Comparison of ENCODE assay signal across 8 cellular contexts in the genomic region with DNA sequence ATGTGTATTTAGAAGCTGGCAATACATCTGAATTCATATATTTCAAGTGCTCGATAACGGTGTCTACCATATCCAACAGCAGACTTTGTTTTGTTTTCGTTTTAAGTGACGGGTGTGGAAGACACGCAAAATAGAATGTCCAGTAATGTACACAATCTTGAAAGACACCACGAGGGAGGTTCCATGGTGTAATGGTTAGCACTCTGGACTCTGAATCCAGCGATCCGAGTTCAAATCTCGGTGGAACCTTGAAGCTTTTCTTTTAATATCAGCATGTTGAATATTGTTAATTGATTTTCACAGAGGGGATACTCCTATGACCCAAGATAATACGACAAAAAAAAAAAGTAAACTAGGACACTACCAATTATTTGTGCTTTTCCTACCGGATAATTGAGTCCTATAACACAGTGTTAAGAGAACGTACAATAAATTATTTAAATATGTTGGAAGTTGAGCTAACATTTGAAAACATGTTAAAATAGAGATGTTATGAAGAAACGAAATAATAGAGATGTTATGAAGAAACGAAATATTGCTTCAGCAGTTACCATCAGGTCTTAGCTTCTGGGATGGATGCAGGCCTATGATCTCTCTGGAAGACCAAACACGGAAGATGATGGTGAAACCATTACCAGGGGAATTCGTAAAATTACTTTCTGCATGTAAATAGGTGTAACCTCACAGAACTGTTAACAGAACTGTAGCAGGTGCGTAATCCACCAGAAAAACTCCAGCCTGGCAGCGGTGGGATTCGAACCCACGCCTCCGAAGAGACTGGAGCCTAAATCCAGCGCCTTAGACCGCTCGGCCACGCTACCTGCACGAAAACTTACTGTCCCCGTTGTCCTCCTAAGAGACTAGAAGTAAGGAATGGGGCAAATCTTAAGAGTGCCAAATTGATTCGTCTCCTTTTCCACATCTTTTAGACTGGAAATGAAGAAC. TPM values are rescaled to one million over a fixed set of nuclear protein-coding genes. Genes with fewer than 3 reads are reported as not detected.
DNase-seq lines count a peak whose midpoint lies in the region; ATAC-seq, FAIRE-seq and TF ChIP-seq lines count a peak whose summit lies in the region.

No MANE protein-coding gene starts in this region.

- H3K36me3 Mint-ChIP-seq in activated T-helper 17 cell treated with anti-CD3 and anti-CD28 coated beads, Interleukin-2, amount 50 U/mL, for 72 hours (ENCODE audit: low read depth), result peaks cover 44% of the 10 kb centered on the region
- peaks cover 15% of the 10 kb centered on the region for H3K36me3 Mint-ChIP-seq in neural crest cell (ENCODE audit: low read depth)

- no peak for TF ChIP-seq EP300 in stomach (IDR thresholded peaks at IDR 0.05)

- TF ChIP-seq CTCF in fibroblast of the aortic adventitia (IDR thresholded peaks at IDR 0.05; ENCODE audit: insufficient read depth, low read length) (no peak), neural crest cell (conservative IDR thresholded peaks at IDR 0.05) (no peak), stomach (IDR thresholded peaks at IDR 0.05) (no peak)

- H3K36me3 ChIP-seq in KOPT-K1 (ENCODE audit: insufficient read depth, low read length) (no peaks in the 10 kb centered on the region), stomach (no peaks in the 10 kb centered on the region)

- peak overlapping the region; percentile 37 for H3K27ac ChIP-seq in KOPT-K1 (ENCODE audit: low read depth, low read length, poor library complexity, severe bottlenecking)
- H3K27ac ChIP-seq in stomach, result peak overlapping the region in 4 of 5 donors; percentile 66 to 85 (median 70)

- H3K4me1 ChIP-seq in stomach, result peaks cover 65 to 79% (median 76%) of the 10 kb centered on the region in 4 donors

- peak overlapping the region; percentile 71 for H3K4me3 ChIP-seq in fibroblast of the aortic adventitia (ENCODE audit: low read depth, low read length)
- H3K4me3 ChIP-seq in stomach, result peak overlapping the region; percentile 43 to 70 (median 53)

- FAIRE-seq in RCC 7860 (lab: Jason Lieb, UNC), result peak; percentile 77

- H3K27ac Mint-ChIP-seq in activated T-helper 17 cell treated with anti-CD3 and anti-CD28 coated beads, Interleukin-2, amount 50 U/mL, for 72 hours, result peak overlapping the region; percentile 100
- H3K27ac Mint-ChIP-seq in neural crest cell (ENCODE audit: unreplicated experiment), result no peak overlapping the region

- H3K27me3 ChIP-seq in stomach, result peaks cover 0 to 86% (median 73%) of the 10 kb centered on the region in 3 donors

- intact Hi-C loops in stomach (cut with DNase I; ENCODE audit: low total_unique reads), result no loop called here

- H3K9me3 ChIP-seq in KOPT-K1 (ENCODE audit: insufficient read depth, low read length, poor library complexity, severe bottlenecking) (no peaks in the 10 kb centered on the region), stomach (no peaks in the 10 kb centered on the region)

- peak overlapping the region; percentile 95 for H3K4me3 Mint-ChIP-seq in activated T-helper 17 cell treated with anti-CD3 and anti-CD28 coated beads, Interleukin-2, amount 50 U/mL, for 72 hours
- peak overlapping the region; percentile 96 for H3K4me3 Mint-ChIP-seq in neural crest cell

- 1% methylated on average over 28 of the region's 28 CpGs for WGBS in stomach, 5 donors

- peaks cover 51% of the 10 kb centered on the region for H3K4me1 Mint-ChIP-seq in activated T-helper 17 cell treated with anti-CD3 and anti-CD28 coated beads, Interleukin-2, amount 50 U/mL, for 72 hours
- peaks cover 60% of the 10 kb centered on the region for H3K4me1 Mint-ChIP-seq in neural crest cell

- no peak for TF ChIP-seq POLR2A in stomach (IDR thresholded peaks at IDR 0.05)

- H3K27me3 Mint-ChIP-seq in activated T-helper 17 cell treated with anti-CD3 and anti-CD28 coated beads, Interleukin-2, amount 50 U/mL, for 72 hours, result peaks cover 33% of the 10 kb centered on the region
- peaks cover 96% of the 10 kb centered on the region for H3K27me3 Mint-ChIP-seq in neural crest cell (ENCODE audit: low read depth)

- ATAC-seq in GM19351 (IDR thresholded peaks at IDR 0.05; ENCODE audit: unreplicated experiment), result peak; percentile 31
- ATAC-seq in activated T-helper 17 cell treated with anti-CD3 and anti-CD28 coated beads, Interleukin-2, amount 50 U/mL, for 72 hours (replicated peaks), result peak; percentile 52

- DNase-seq in AG20443 (ENCODE audit: low spot score), result peak; percentile 47
- DNase-seq in RCC 7860 (ENCODE audit: low spot score), result peak; percentile 95
- DNase-seq in fibroblast of the aortic adventitia (ENCODE audit: low read depth), result peak; percentile 96
- peak; percentile 96 for DNase-seq in neural crest cell (ENCODE audit: low read depth, low spot score)
- DNase-seq in stomach, result peak; percentile 79

- no peaks in the 10 kb centered on the region for H3K9me3 Mint-ChIP-seq in activated T-helper 17 cell treated with anti-CD3 and anti-CD28 coated beads, Interleukin-2, amount 50 U/mL, for 72 hours
- H3K9me3 Mint-ChIP-seq in neural crest cell, result peaks cover 3% of the 10 kb centered on the region

RNA-seq across cellular contexts. Expression of gene ALOXE3, which starts 1.5 kb away (rescaled TPM):
- 1 to 10 TPM in 1 of 2 donors, under 1 TPM in 1; 0.13 to 1.3 TPM for total RNA-seq in activated T-helper 17 cell treated with anti-CD3 and anti-CD28 coated beads, Interleukin-2, amount 50 U/mL, for 72 hours
- 0.09 TPM in 1 of 2 replicates, not detected in the other for total RNA-seq in fibroblast of the aortic adventitia (ENCODE audit: low replicate concordance)
- total RNA-seq in neural crest cell, result 0.09 TPM in 1 of 2 replicates, not detected in the other
- total RNA-seq in stomach, result not detected
- polyA plus RNA-seq in stomach, result under 1 TPM in 2 of 3 donors, not detected in 1; 0.12 to 0.43 TPM

RNA-seq across cellular contexts. Expression of gene HES7, which starts 4.1 kb away (rescaled TPM):
- 10 to 100 TPM in 1 of 2 donors, 1 to 10 TPM in 1; 2.9 to 10.0 TPM for total RNA-seq in activated T-helper 17 cell treated with anti-CD3 and anti-CD28 coated beads, Interleukin-2, amount 50 U/mL, for 72 hours
- total RNA-seq in fibroblast of the aortic adventitia (ENCODE audit: low replicate concordance) (0.09 TPM in 1 of 2 replicates, not detected in the other), neural crest cell (0.41 and 0.56 TPM in 2 replicates), stomach (not detected)
- polyA plus RNA-seq in stomach, result under 1 TPM in 2 of 3 donors, not detected in 1; 0.58 to 0.92 TPM

RNA-seq across cellular contexts. Expression of gene ALOX12B, which starts 32.3 kb away (rescaled TPM):
- 1 to 10 TPM; 1.1 to 6.2 TPM for total RNA-seq in activated T-helper 17 cell treated with anti-CD3 and anti-CD28 coated beads, Interleukin-2, amount 50 U/mL, for 72 hours
- total RNA-seq in fibroblast of the aortic adventitia (ENCODE audit: low replicate concordance) (not detected in 2 replicates), neural crest cell (not detected in 2 replicates), stomach (not detected)
- under 1 TPM in 1 of 3 donors, not detected in 2; 0.88 TPM for polyA plus RNA-seq in stomach

RNA-seq across cellular contexts. Expression of gene PER1, which starts 32.4 kb away (rescaled TPM):
- total RNA-seq in activated T-helper 17 cell treated with anti-CD3 and anti-CD28 coated beads, Interleukin-2, amount 50 U/mL, for 72 hours, result 100 to 1,000 TPM in 1 of 2 donors, 10 to 100 TPM in 1; 52.0 to 269 TPM
- total RNA-seq in fibroblast of the aortic adventitia (ENCODE audit: low replicate concordance), result 1.6 and 12.7 TPM in 2 replicates
- total RNA-seq in neural crest cell, result 38.3 and 51.6 TPM in 2 replicates
- 100 to 1,000 TPM in 3 of 5 donors, 10 to 100 TPM in 2; 16.2 to 163 (median 137) TPM for total RNA-seq in stomach
- 10 to 100 TPM; 47.2 to 69.4 (median 66.7) TPM for polyA plus RNA-seq in stomach

RNA-seq across cellular contexts. Expression of gene VAMP2, which starts 42.9 kb away (rescaled TPM):
- total RNA-seq in activated T-helper 17 cell treated with anti-CD3 and anti-CD28 coated beads, Interleukin-2, amount 50 U/mL, for 72 hours, result 10 to 100 TPM; 41.7 to 66.2 TPM
- total RNA-seq in fibroblast of the aortic adventitia (ENCODE audit: low replicate concordance), result 5.2 and 6.0 TPM in 2 replicates
- 47.2 and 49.7 TPM in 2 replicates for total RNA-seq in neural crest cell
- 100 to 1,000 TPM in 1 of 5 donors, 10 to 100 TPM in 2, 1 to 10 TPM in 2; 6.7 to 104 (median 17.3) TPM for total RNA-seq in stomach
- polyA plus RNA-seq in stomach, result 10 to 100 TPM; 32.4 to 58.8 (median 43.1) TPM

Comparison
In these comparisons a context has a peak if more than half of its experiments do, and no peak if none do; other contexts are left out.
1. Peak in every context shown above with its lines: DNase-seq, ATAC-seq, H3K4me3 ChIP-seq and H3K27ac ChIP-seq.